ENCODE assay signal across 13 cellular contexts in genomic region chr2:204023088-204023487, GRCh38.
DNase-seq lines count a peak whose midpoint lies in the region; ATAC-seq and TF ChIP-seq lines count a peak whose summit lies in the region.
"Had no signal": no experiment of that assay in that cellular context is flagged by ENCODE, and none has a peak within 500 bp of the region (broad histone marks: within the 10 kb centered on the region; RNA-seq: fewer than 3 reads in every experiment).

No MANE protein-coding gene starts in this region.

- H3K36me3 Mint-ChIP-seq in natural killer cell treated with Interleukin-12 subunit alpha and Interleukin-12 subunit beta and Interleukin-15 and Interleukin-18, amount 100 ng/mL, for 72 hours, result peaks cover 6% of the 10 kb centered on the region
- no peaks in the 10 kb centered on the region for H3K36me3 Mint-ChIP-seq in natural killer cell
- peaks cover 14% of the 10 kb centered on the region for H3K36me3 Mint-ChIP-seq in T-helper 1 cell treated with Interleukin-12 subunit alpha and Interleukin-12 subunit beta and Interleukin-4 antibody, amounts not matched to agents 30 μg/mL and 1 μg/mL, for 36 hours (ENCODE audit: low read depth)
- peaks cover 0 to 15% (median 0%) of the 10 kb centered on the region in 5 donors for H3K36me3 Mint-ChIP-seq in naive thymus-derived CD4-positive, alpha-beta T cell

- WGBS in transverse colon (ENCODE audit: low coverage in 1 of 2), 2 donors, result 75 to 85% methylated on average over 1 of the region's 1 CpG
- no CpG with 5 or more reads among the region's 1 CpG for WGBS in mesendoderm (ENCODE audit: extremely low coverage, insufficient coverage, low lambda C conversion rate)

- DNase-seq in natural killer cell treated with Interleukin-12 subunit alpha and Interleukin-12 subunit beta and Interleukin-15 and Interleukin-18, amount 100 ng/mL, for 72 hours (ENCODE audit: low spot score), result no peak
- DNase-seq in natural killer cell, result no peak
- peak in 5 of 9 donors; percentile 11 to 51 (median 17) for DNase-seq in naive thymus-derived CD4-positive, alpha-beta T cell
- DNase-seq in NCI-H2029 treated with DMSO at 0.1 percent for 48 hours (lab: John Stamatoyannopoulos, UW), result no peak
- no peak for DNase-seq in transverse colon
- DNase-seq in mesendoderm, result no peak
- DNase-seq: KG1, NCI-H1092 treated with DMSO at 0.1 percent for 48 hours, NCI-H1694, NCI-H345, NCI-H526 treated with DMSO at 0.1 percent for 48 hours, PC-3 had no signal

- no peaks in the 10 kb centered on the region for H3K9me3 ChIP-seq in naive thymus-derived CD4-positive, alpha-beta T cell (ENCODE audit: control insufficient read depth in 2 of 3, low read length in 3 of 3)
- no peaks in the 10 kb centered on the region for H3K9me3 ChIP-seq in transverse colon

- H3K4me3 ChIP-seq in naive thymus-derived CD4-positive, alpha-beta T cell (ENCODE audit: low read length), result no peak overlapping the region
- H3K4me3 ChIP-seq in transverse colon (no peak overlapping the region), mesendoderm (ENCODE audit: low read length) (no peak overlapping the region)

- no peaks in the 10 kb centered on the region for H3K9me3 Mint-ChIP-seq in natural killer cell treated with Interleukin-12 subunit alpha and Interleukin-12 subunit beta and Interleukin-15 and Interleukin-18, amount 100 ng/mL, for 72 hours
- H3K9me3 Mint-ChIP-seq in natural killer cell, result no peaks in the 10 kb centered on the region
- peaks cover 12% of the 10 kb centered on the region for H3K9me3 Mint-ChIP-seq in T-helper 1 cell treated with Interleukin-12 subunit alpha and Interleukin-12 subunit beta and Interleukin-4 antibody, amounts not matched to agents 30 μg/mL and 1 μg/mL, for 36 hours
- H3K9me3 Mint-ChIP-seq in naive thymus-derived CD4-positive, alpha-beta T cell, result peaks cover 0 to 7% (median 0%) of the 10 kb centered on the region in 11 donors

- no peak overlapping the region for H3K9ac ChIP-seq in mesendoderm (ENCODE audit: low read length)

- H4K5ac ChIP-seq in mesendoderm (ENCODE audit: low read length), result no peak overlapping the region

- H3K79me2 ChIP-seq in mesendoderm (ENCODE audit: control insufficient read depth, insufficient read depth, low read length), result no peaks in the 10 kb centered on the region

- ATAC-seq in natural killer cell treated with Interleukin-12 subunit alpha and Interleukin-12 subunit beta and Interleukin-15 and Interleukin-18, amount 100 ng/mL, for 72 hours, result no peak
- no peak for ATAC-seq in natural killer cell
- peak; percentile 65 for ATAC-seq in naive thymus-derived CD4-positive, alpha-beta T cell
- ATAC-seq: PC-3 had no signal

- CTCF ChIA-PET in naive thymus-derived CD4-positive, alpha-beta T cell (lab: Charles Lee), result interaction anchor here (0.7 to 0.8 kb wide), 3 partner anchors 8 to 94 kb away, joined by 3 to 4 read pairs (median 3); no protein-coding TSS in a partner anchor

- no peak overlapping the region for H3K27ac ChIP-seq in naive thymus-derived CD4-positive, alpha-beta T cell (ENCODE audit: low read depth, low read length)
- H3K27ac ChIP-seq in transverse colon, result no peak overlapping the region
- no peak overlapping the region for H3K27ac ChIP-seq in mesendoderm (ENCODE audit: low read depth, low read length)

- H4K8ac ChIP-seq in mesendoderm (ENCODE audit: low read depth, low read length), result no peak overlapping the region

- H2BK15ac ChIP-seq in mesendoderm (replicated peaks; ENCODE audit: low read depth), result no peak overlapping the region

- H3K4me3 Mint-ChIP-seq in natural killer cell treated with Interleukin-12 subunit alpha and Interleukin-12 subunit beta and Interleukin-15 and Interleukin-18, amount 100 ng/mL, for 72 hours, result peak overlapping the region; percentile 33
- no peak overlapping the region for H3K4me3 Mint-ChIP-seq in natural killer cell
- no peak overlapping the region for H3K4me3 Mint-ChIP-seq in T-helper 1 cell treated with Interleukin-12 subunit alpha and Interleukin-12 subunit beta and Interleukin-4 antibody, amounts not matched to agents 30 μg/mL and 1 μg/mL, for 36 hours
- no peak overlapping the region for H3K4me3 Mint-ChIP-seq in naive thymus-derived CD4-positive, alpha-beta T cell

- peak overlapping the region; percentile 50 to 75 for H3K27ac Mint-ChIP-seq in natural killer cell treated with Interleukin-12 subunit alpha and Interleukin-12 subunit beta and Interleukin-15 and Interleukin-18, amount 100 ng/mL, for 72 hours
- H3K27ac Mint-ChIP-seq in natural killer cell, result no peak overlapping the region
- H3K27ac Mint-ChIP-seq in T-helper 1 cell treated with Interleukin-12 subunit alpha and Interleukin-12 subunit beta and Interleukin-4 antibody, amounts not matched to agents 30 μg/mL and 1 μg/mL, for 36 hours, result peak overlapping the region; percentile 62
- H3K27ac Mint-ChIP-seq in naive thymus-derived CD4-positive, alpha-beta T cell, result peak overlapping the region in 5 of 9 donors; percentile 54 to 72 (median 69)

- no peak overlapping the region for H3K18ac ChIP-seq in mesendoderm (ENCODE audit: low read length)

- in situ Hi-C loops in transverse colon (cut with MboI; ENCODE audit: low pct_ligation_motif_present in 1 of 4, low pct_unique_long_range_greater_than_20kb in 1 of 4, low sequenced_read_pairs in 3 of 4), result no loop called here

- TF ChIP-seq CTCF in natural killer cell (IDR thresholded peaks at IDR 0.05), result no peak
- no peak for TF ChIP-seq CTCF in transverse colon (IDR thresholded peaks at IDR 0.05)

- no peak overlapping the region for H3K56ac ChIP-seq in mesendoderm (ENCODE audit: low read length)

- H3K27me3 Mint-ChIP-seq in natural killer cell treated with Interleukin-12 subunit alpha and Interleukin-12 subunit beta and Interleukin-15 and Interleukin-18, amount 100 ng/mL, for 72 hours, result peaks cover 3 to 7% of the 10 kb centered on the region in 2 donors
- H3K27me3 Mint-ChIP-seq in natural killer cell (ENCODE audit: low read depth in 2 of 2), result peaks cover 8 to 13% of the 10 kb centered on the region in 2 donors
- H3K27me3 Mint-ChIP-seq in T-helper 1 cell treated with Interleukin-12 subunit alpha and Interleukin-12 subunit beta and Interleukin-4 antibody, amounts not matched to agents 30 μg/mL and 1 μg/mL, for 36 hours (ENCODE audit: low read depth), result no peaks in the 10 kb centered on the region
- peaks cover 0 to 4% (median 0%) of the 10 kb centered on the region in 5 donors for H3K27me3 Mint-ChIP-seq in naive thymus-derived CD4-positive, alpha-beta T cell

- H3K79me1 ChIP-seq in mesendoderm (ENCODE audit: low read length), result no peaks in the 10 kb centered on the region

- no peak for TF ChIP-seq POLR2A in transverse colon (IDR thresholded peaks at IDR 0.05)

- H3K4me1 ChIP-seq in naive thymus-derived CD4-positive, alpha-beta T cell (ENCODE audit: control insufficient read depth in 2 of 2, insufficient read depth in 2 of 2, low read length in 2 of 2), result peaks cover 0 to 7% of the 10 kb centered on the region in 2 donors
- H3K4me1 ChIP-seq in transverse colon (peaks cover 0 to 11% (median 4%) of the 10 kb centered on the region in 4 donors), mesendoderm (ENCODE audit: control insufficient read depth, low read depth, low read length) (peaks cover 1% of the 10 kb centered on the region)

- no peak for TF ChIP-seq EP300 in transverse colon (IDR thresholded peaks at IDR 0.05; ENCODE audit: low read depth)

- peaks cover 16 to 50% of the 10 kb centered on the region in 2 donors for H3K4me1 Mint-ChIP-seq in natural killer cell treated with Interleukin-12 subunit alpha and Interleukin-12 subunit beta and Interleukin-15 and Interleukin-18, amount 100 ng/mL, for 72 hours (ENCODE audit: low read depth in 2 of 2)
- peaks cover 0 to 5% of the 10 kb centered on the region in 2 donors for H3K4me1 Mint-ChIP-seq in natural killer cell
- H3K4me1 Mint-ChIP-seq in T-helper 1 cell treated with Interleukin-12 subunit alpha and Interleukin-12 subunit beta and Interleukin-4 antibody, amounts not matched to agents 30 μg/mL and 1 μg/mL, for 36 hours (ENCODE audit: low read depth), result peaks cover 63% of the 10 kb centered on the region
- peaks cover 0 to 66% (median 20%) of the 10 kb centered on the region in 7 donors for H3K4me1 Mint-ChIP-seq in naive thymus-derived CD4-positive, alpha-beta T cell

- no peak overlapping the region for H3K4me2 ChIP-seq in mesendoderm (ENCODE audit: low read length)

- no peak overlapping the region for H2BK120ac ChIP-seq in mesendoderm (ENCODE audit: low read depth, low read length)

- no peak overlapping the region for H3K4ac ChIP-seq in mesendoderm (ENCODE audit: low read depth, low read length)

- no peaks in the 10 kb centered on the region for H3K36me3 ChIP-seq in naive thymus-derived CD4-positive, alpha-beta T cell (ENCODE audit: control insufficient read depth in 2 of 3, insufficient read depth in 3 of 3, low read length in 3 of 3)
- H3K36me3 ChIP-seq in transverse colon, result no peaks in the 10 kb centered on the region
- H3K36me3 ChIP-seq in mesendoderm (ENCODE audit: control insufficient read depth, insufficient read depth, low read length), result no peaks in the 10 kb centered on the region

- POLR2A ChIA-PET in naive thymus-derived CD4-positive, alpha-beta T cell (lab: Charles Lee), result interaction anchor here (0.6 kb wide), 3 partner anchors 9 to 1111 kb away, joined by 3 to 6 read pairs (median 3); partner anchors contain the start of gene WDR12

- no peaks in the 10 kb centered on the region for H3K27me3 ChIP-seq in naive thymus-derived CD4-positive, alpha-beta T cell (ENCODE audit: control insufficient read depth in 2 of 2, insufficient read depth in 2 of 2, low read length in 2 of 2)
- no peaks in the 10 kb centered on the region for H3K27me3 ChIP-seq in transverse colon
- no peaks in the 10 kb centered on the region for H3K27me3 ChIP-seq in mesendoderm (ENCODE audit: insufficient read depth, low read length, poor library complexity)

- H2BK5ac ChIP-seq in mesendoderm (ENCODE audit: low read length), result no peak overlapping the region

- H2AK5ac ChIP-seq in mesendoderm (ENCODE audit: low read length), result no peak overlapping the region

- no peak overlapping the region for H3K23ac ChIP-seq in mesendoderm (ENCODE audit: low read length)

- intact Hi-C loops in natural killer cell (cut with micrococcal nuclease), result no loop called here
- intact Hi-C loops in naive thymus-derived CD4-positive, alpha-beta T cell (cut with micrococcal nuclease), result loop anchor here in 1 of 2 donors (5.0 kb wide), 1 partner anchor 669 kb away; no protein-coding TSS in a partner anchor
- intact Hi-C loops in transverse colon (cut with DNase I; ENCODE audit: low total_unique reads), result no loop called here

Comparison
In these comparisons a context has a peak if more than half of its experiments do, and no peak if none do; other contexts are left out.
1. H3K27ac Mint-ChIP-seq: peak in natural killer cell treated with Interleukin-12 subunit alpha and Interleukin-12 subunit beta and Interleukin-15 and Interleukin-18, amount 100 ng/mL, for 72 hours (2 of 2), T-helper 1 cell treated with Interleukin-12 subunit alpha and Interleukin-12 subunit beta and Interleukin-4 antibody, amounts not matched to agents 30 μg/mL and 1 μg/mL, for 36 hours (single experiment) and naive thymus-derived CD4-positive, alpha-beta T cell (5 of 9); none in natural killer cell (0 of 2).
2. DNase-seq: peak in naive thymus-derived CD4-positive, alpha-beta T cell (5 of 9); none in natural killer cell treated with Interleukin-12 subunit alpha and Interleukin-12 subunit beta and Interleukin-15 and Interleukin-18, amount 100 ng/mL, for 72 hours (single experiment), natural killer cell (single experiment), NCI-H2029 treated with DMSO at 0.1 percent for 48 hours (single experiment), transverse colon (single experiment) and mesendoderm (single experiment).